21 cellular contexts compared by ENCODE assay signal in the genomic region with DNA sequence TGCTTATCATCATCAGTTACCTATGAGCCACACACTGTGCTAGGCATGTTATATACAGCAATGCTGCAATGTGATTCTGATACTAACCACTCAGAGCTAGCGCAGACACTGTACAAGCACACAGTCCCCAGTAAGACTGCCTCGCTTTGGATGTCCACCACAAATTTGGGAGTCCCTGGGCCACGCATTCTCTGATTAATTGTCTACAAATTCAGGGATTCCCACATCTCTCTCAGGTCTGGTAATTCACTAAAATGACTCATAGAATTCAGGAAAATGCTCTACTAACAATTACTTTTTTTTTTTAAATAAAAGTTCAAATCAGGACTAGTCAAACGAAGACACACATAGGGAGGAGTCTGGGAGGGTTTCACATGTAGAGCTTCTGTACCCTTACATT.
"Had no signal": no experiment of that assay in that cellular context is flagged by ENCODE, and none has a peak within 500 bp of the region (broad histone marks: within the 10 kb centered on the region; RNA-seq: fewer than 3 reads in every experiment).

No MANE protein-coding gene starts in this region.

- H3K4me3 Mint-ChIP-seq: activated CD4-positive, alpha-beta memory T cell treated with anti-CD3 and anti-CD28 coated beads, Interleukin-2, amount 10 ng/mL, durations not matched to agents 7 days and 5 days; activated CD4-positive, alpha-beta T cell treated with anti-CD3 and anti-CD28 coated beads, Interleukin-2, amount 10 ng/mL, durations not matched to agents 24 days and 14 days; activated naive CD4-positive, alpha-beta T cell treated with anti-CD3 and anti-CD28 coated beads, Interleukin-2, amount 50 U/mL, for 24 hours; nephron progenitor cell; stimulated activated naive CD8-positive, alpha-beta T cell treated with anti-CD3 and anti-CD28 coated beads, Interleukin-15, amount 100 ng/mL, for 72 hours; T-cell; T-helper 2 cell treated with Interferon-gamma antibody and Interleukin-4, amounts not matched to agents 5 μg/mL and 100 μg/mL, for 36 hours had no signal

- H3K4me1 Mint-ChIP-seq: activated CD4-positive, alpha-beta memory T cell treated with anti-CD3 and anti-CD28 coated beads, Interleukin-2, amount 10 ng/mL, durations not matched to agents 7 days and 5 days; activated CD4-positive, alpha-beta T cell treated with anti-CD3 and anti-CD28 coated beads, Interleukin-2, amount 10 ng/mL, durations not matched to agents 24 days and 14 days; activated naive CD4-positive, alpha-beta T cell treated with anti-CD3 and anti-CD28 coated beads, Interleukin-2, amount 50 U/mL, for 24 hours; nephron progenitor cell; stimulated activated naive CD8-positive, alpha-beta T cell treated with anti-CD3 and anti-CD28 coated beads, Interleukin-15, amount 100 ng/mL, for 72 hours; T-cell had no signal

- H3K27me3 ChIP-seq: ascending aorta, right lobe of liver, tibial artery had no signal

- H3K4me1 ChIP-seq: ascending aorta, parathyroid adenoma, right lobe of liver, tibial artery had no signal

- H3K9me3 ChIP-seq: ascending aorta, right lobe of liver, tibial artery had no signal

- H3K27ac ChIP-seq: ascending aorta, coronary artery, parathyroid adenoma, right lobe of liver, skin epidermis, tibial artery, VCaP had no signal

- H3K9me3 Mint-ChIP-seq: activated CD4-positive, alpha-beta T cell treated with anti-CD3 and anti-CD28 coated beads, Interleukin-2, amount 10 ng/mL, durations not matched to agents 24 days and 14 days; activated naive CD4-positive, alpha-beta T cell treated with anti-CD3 and anti-CD28 coated beads, Interleukin-2, amount 50 U/mL, for 24 hours had no signal

- H3K4me3 ChIP-seq: ascending aorta, coronary artery, right lobe of liver, skin epidermis, tibial artery had no signal

- H3K36me3 Mint-ChIP-seq: activated naive CD4-positive, alpha-beta T cell treated with anti-CD3 and anti-CD28 coated beads, Interleukin-2, amount 50 U/mL, for 24 hours; T-cell had no signal

- DNase-seq: activated CD4-positive, alpha-beta memory T cell treated with anti-CD3 and anti-CD28 coated beads, Interleukin-2, amount 10 ng/mL, durations not matched to agents 7 days and 5 days; activated CD4-positive, alpha-beta T cell treated with anti-CD3 and anti-CD28 coated beads, Interleukin-2, amount 10 ng/mL, durations not matched to agents 24 days and 14 days; activated gamma-delta T cell; cerebellar nuclear complex; left cardiac atrium; mesenchymal stem cell; nephron progenitor cell; nucleus accumbens; right lobe of liver; stimulated activated CD4-positive, alpha-beta T cell treated with anti-CD3 and anti-CD28 coated beads, Interleukin-1b, Interleukin-23, amount 100 ng/mL, for 48 hours; stimulated activated naive CD8-positive, alpha-beta T cell treated with anti-CD3 and anti-CD28 coated beads, Interleukin-15, amount 100 ng/mL, for 72 hours; T-cell; tibial artery had no signal

- H3K27me3 Mint-ChIP-seq: activated CD4-positive, alpha-beta memory T cell treated with anti-CD3 and anti-CD28 coated beads, Interleukin-2, amount 10 ng/mL, durations not matched to agents 7 days and 5 days; activated CD4-positive, alpha-beta T cell treated with anti-CD3 and anti-CD28 coated beads, Interleukin-2, amount 10 ng/mL, durations not matched to agents 24 days and 14 days; activated naive CD4-positive, alpha-beta T cell treated with anti-CD3 and anti-CD28 coated beads, Interleukin-2, amount 50 U/mL, for 24 hours; stimulated activated naive CD8-positive, alpha-beta T cell treated with anti-CD3 and anti-CD28 coated beads, Interleukin-15, amount 100 ng/mL, for 72 hours; T-cell had no signal

- ATAC-seq: activated CD4-positive, CD25-positive, alpha-beta regulatory T cell treated with anti-CD3 and anti-CD28 coated beads, Interleukin-2, amount 50 U/mL, for 24 hours; left cardiac atrium; right lobe of liver; stimulated activated naive CD8-positive, alpha-beta T cell treated with anti-CD3 and anti-CD28 coated beads, Interleukin-15, amount 100 ng/mL, for 72 hours; T-cell had no signal

- H3K36me3 ChIP-seq: ascending aorta, right lobe of liver, tibial artery had no signal

- H3K27ac Mint-ChIP-seq: activated CD4-positive, alpha-beta memory T cell treated with anti-CD3 and anti-CD28 coated beads, Interleukin-2, amount 10 ng/mL, durations not matched to agents 7 days and 5 days; activated CD4-positive, alpha-beta T cell treated with anti-CD3 and anti-CD28 coated beads, Interleukin-2, amount 10 ng/mL, durations not matched to agents 24 days and 14 days; activated naive CD4-positive, alpha-beta T cell treated with anti-CD3 and anti-CD28 coated beads, Interleukin-2, amount 50 U/mL, for 24 hours; nephron progenitor cell; stimulated activated naive CD8-positive, alpha-beta T cell treated with anti-CD3 and anti-CD28 coated beads, Interleukin-15, amount 100 ng/mL, for 72 hours; T-cell; T-helper 2 cell treated with Interferon-gamma antibody and Interleukin-4, amounts not matched to agents 5 μg/mL and 100 μg/mL, for 36 hours had no signal
